10 cellular contexts compared by ENCODE assay signal in the genomic region with DNA sequence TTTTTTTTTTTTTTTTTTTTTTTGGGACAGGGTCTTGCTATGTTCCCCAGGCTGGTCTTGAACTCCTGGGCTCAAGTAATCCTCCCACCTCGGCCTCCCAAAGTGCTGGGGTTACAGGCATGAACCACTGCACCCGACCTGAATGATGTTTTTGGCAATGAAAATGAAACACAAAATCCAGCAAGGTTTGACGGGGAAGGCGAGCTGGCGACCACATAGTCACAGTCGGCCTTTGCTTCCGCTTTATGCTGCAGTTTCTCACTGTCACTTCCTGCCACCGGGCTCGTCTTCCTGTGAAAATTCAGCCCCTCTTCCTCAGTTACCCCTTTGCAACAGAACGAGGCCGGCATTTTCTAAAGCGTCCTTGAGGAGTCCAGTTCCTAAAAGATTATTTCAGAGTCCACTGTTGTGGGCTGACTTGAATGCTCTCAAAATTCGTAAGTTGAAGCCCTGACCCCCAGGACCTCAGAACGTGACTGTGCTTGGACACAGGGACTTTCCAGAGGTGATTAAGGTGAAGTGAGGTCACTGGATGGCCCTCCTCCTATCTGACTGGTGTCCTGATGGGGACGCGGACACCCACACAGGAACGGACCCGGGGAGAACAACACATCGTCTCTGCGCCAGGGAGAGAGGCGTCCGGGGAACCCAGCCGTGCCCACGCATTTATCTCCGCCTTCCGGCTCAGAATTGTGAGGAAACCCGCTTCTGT. TPM values are rescaled to one million over a fixed set of nuclear protein-coding genes. Genes with fewer than 3 reads are reported as not detected.
DNase-seq lines count a peak whose midpoint lies in the region; ATAC-seq, FAIRE-seq and TF ChIP-seq lines count a peak whose summit lies in the region.
"Had no signal": no experiment of that assay in that cellular context is flagged by ENCODE, and none has a peak within 500 bp of the region (broad histone marks: within the 10 kb centered on the region; RNA-seq: fewer than 3 reads in every experiment).

No MANE protein-coding gene starts in this region.

- no peaks in the 10 kb centered on the region for H3K9me3 ChIP-seq in parathyroid adenoma (ENCODE audit: control insufficient read depth, low read length)

- peaks cover 1% of the 10 kb centered on the region for H3K9me3 Mint-ChIP-seq in activated naive CD8-positive, alpha-beta T cell treated with anti-CD3 and anti-CD28 coated beads for 36 hours

- H3K27me3 Mint-ChIP-seq in activated naive CD8-positive, alpha-beta T cell treated with anti-CD3 and anti-CD28 coated beads for 36 hours = no peaks in the 10 kb centered on the region

- no peak overlapping the region for H3K4me3 ChIP-seq in parathyroid adenoma (ENCODE audit: low read depth, low read length)
- no peak overlapping the region for H3K4me3 ChIP-seq in foreskin fibroblast (ENCODE audit: low read depth in 1 of 2, low read length in 2 of 2)

- H3K27ac Mint-ChIP-seq in activated naive CD8-positive, alpha-beta T cell treated with anti-CD3 and anti-CD28 coated beads for 36 hours = peak overlapping the region; percentile 99

- H3K27me3 ChIP-seq in parathyroid adenoma (ENCODE audit: control insufficient read depth, insufficient read depth, low read length) = no peaks in the 10 kb centered on the region

- H3K36me3 ChIP-seq in parathyroid adenoma (ENCODE audit: control insufficient read depth, insufficient read depth, low read length) = no peaks in the 10 kb centered on the region

- H3K27ac ChIP-seq in parathyroid adenoma = peak overlapping the region; percentile 64
- H3K27ac ChIP-seq: 22Rv1, VCaP had no signal

- FAIRE-seq in HTR-8/SVneo (lab: Jason Lieb, UNC) = no peak

- H3K4me3 Mint-ChIP-seq in activated naive CD8-positive, alpha-beta T cell treated with anti-CD3 and anti-CD28 coated beads for 36 hours = peak overlapping the region; percentile 88

- H3K79me2 ChIP-seq in parathyroid adenoma = no peaks in the 10 kb centered on the region

- no peak for TF ChIP-seq CTCF in parathyroid adenoma (IDR thresholded peaks at IDR 0.05)
- no peak for TF ChIP-seq CTCF in foreskin fibroblast (IDR thresholded peaks at IDR 0.05; ENCODE audit: low read depth, low read length)

- H3K36me3 Mint-ChIP-seq in activated naive CD8-positive, alpha-beta T cell treated with anti-CD3 and anti-CD28 coated beads for 36 hours = peaks cover 7% of the 10 kb centered on the region

- H3K4me1 Mint-ChIP-seq in activated naive CD8-positive, alpha-beta T cell treated with anti-CD3 and anti-CD28 coated beads for 36 hours = peaks cover 74% of the 10 kb centered on the region

- no peak overlapping the region for H3K9ac ChIP-seq in parathyroid adenoma

- peak overlapping the region; percentile 13 for H3K4me2 ChIP-seq in parathyroid adenoma (ENCODE audit: low read length)

- H3K4me1 ChIP-seq in parathyroid adenoma = peaks cover 6% of the 10 kb centered on the region

- ATAC-seq in HG03139 (IDR thresholded peaks at IDR 0.05; ENCODE audit: unreplicated experiment) = no peak

- peak; percentile 59 for DNase-seq in NK-92 treated with Interleukin-12 subunit alpha and Interleukin-12 subunit beta, amount 100 ng/mL, for 24 hours (lab: John Stamatoyannopoulos, UW)
- DNase-seq in NK-92 (lab: John Stamatoyannopoulos, UW; ENCODE audit: unreplicated experiment) = no peak
- peak; percentile 44 for DNase-seq in T follicular helper cell (ENCODE audit: low read depth)
- peak; percentile 76 for DNase-seq in activated naive CD8-positive, alpha-beta T cell treated with anti-CD3 and anti-CD28 coated beads for 36 hours
- no peak for DNase-seq in foreskin fibroblast
- no peak for DNase-seq in HTR-8/SVneo (ENCODE audit: insufficient read length, low spot score)

- no peak overlapping the region for H2AFZ ChIP-seq in parathyroid adenoma

RNA-seq across cellular contexts. Expression of gene BID, which starts 2.9 kb away (rescaled TPM):
- 10 to 100 TPM; 19.6 to 22.0 TPM for total RNA-seq in activated naive CD8-positive, alpha-beta T cell treated with anti-CD3 and anti-CD28 coated beads for 36 hours

Comparison
In these comparisons a context has a peak if more than half of its experiments do, and no peak if none do; other contexts are left out.
1. DNase-seq: peak in NK-92 treated with Interleukin-12 subunit alpha and Interleukin-12 subunit beta, amount 100 ng/mL, for 24 hours (single experiment), T follicular helper cell (single experiment) and activated naive CD8-positive, alpha-beta T cell treated with anti-CD3 and anti-CD28 coated beads for 36 hours (single experiment); none in NK-92 (single experiment), foreskin fibroblast (0 of 2) and HTR-8/SVneo (single experiment).